In the genomic region with DNA sequence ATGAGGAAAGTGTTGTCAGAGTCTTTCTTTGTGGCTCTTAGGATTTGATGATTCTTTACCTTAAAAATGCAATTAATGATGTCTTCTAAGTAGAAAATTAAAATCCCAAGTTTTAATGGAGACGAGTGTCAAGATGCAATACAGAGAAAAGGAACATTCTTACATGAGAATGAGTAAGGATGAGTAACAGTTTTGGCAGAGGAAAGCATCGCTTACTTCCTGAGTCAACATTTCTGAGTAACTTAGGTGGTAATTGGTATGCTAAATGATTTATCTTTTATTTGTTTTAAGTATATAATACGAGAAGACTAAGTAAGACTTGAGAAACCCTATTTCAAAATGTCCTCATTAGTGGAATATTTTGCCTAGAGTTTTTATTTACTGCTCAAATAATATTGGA, we compare ENCODE assay signal across 12 cellular contexts.
DNase-seq lines count a peak whose midpoint lies in the region; ATAC-seq and TF ChIP-seq lines count a peak whose summit lies in the region.
"Had no signal": no experiment of that assay in that cellular context is flagged by ENCODE, and none has a peak within 500 bp of the region (broad histone marks: within the 10 kb centered on the region; RNA-seq: fewer than 3 reads in every experiment).

No MANE protein-coding gene starts in this region.

- H3K9me2 ChIP-seq in GM23248 (ENCODE audit: insufficient read depth): no peaks in the 10 kb centered on the region

- no peaks in the 10 kb centered on the region for H3K36me3 ChIP-seq in GM23248 (ENCODE audit: low read depth)
- H3K36me3 ChIP-seq: adrenal gland, neural progenitor cell had no signal

- CTCF ChIA-PET in AG04450 (lab: Charles Lee): no interaction called here
- CTCF ChIA-PET in activated CD4-positive, alpha-beta memory T cell treated with anti-CD3 and anti-CD28 coated beads, Interleukin-2, amount 10 ng/mL, durations not matched to agents 7 days and 5 days (lab: Charles Lee): interaction anchor here (1.3 to 8.9 kb wide), 2 partner anchors 17 to 83 kb away, joined by 4 to 147 read pairs; no protein-coding TSS in a partner anchor

- no peak for TF ChIP-seq CTCF in AG04450 (IDR thresholded peaks at IDR 0.05; ENCODE audit: low read depth, low read length)

- no peaks in the 10 kb centered on the region for H3K27me3 ChIP-seq in AG04450 (ENCODE audit: control insufficient read depth, insufficient read depth, low read length)
- H3K27me3 ChIP-seq in GM23248 (replicated peaks; ENCODE audit: insufficient read depth): no peaks in the 10 kb centered on the region
- H3K27me3 ChIP-seq: adrenal gland, heart left ventricle, neural progenitor cell had no signal

- no peaks in the 10 kb centered on the region for H3K27me3 Mint-ChIP-seq in activated CD4-positive, alpha-beta memory T cell treated with anti-CD3 and anti-CD28 coated beads, Interleukin-2, amount 10 ng/mL, durations not matched to agents 7 days and 5 days

- peak; percentile 84 for DNase-seq in AG04450 (ENCODE audit: low read depth, low spot score)
- peak; percentile 94 for DNase-seq in GM23248
- no peak for DNase-seq in activated CD4-positive, alpha-beta memory T cell treated with anti-CD3 and anti-CD28 coated beads, Interleukin-2, amount 10 ng/mL, durations not matched to agents 7 days and 5 days
- DNase-seq in glomerular visceral epithelial cell (ENCODE audit: extremely low spot score): peak; percentile 63
- DNase-seq in NCI-H446 (lab: John Stamatoyannopoulos, UW): no peak
- DNase-seq in HK-2 (ENCODE audit: unreplicated experiment): no peak
- DNase-seq in NCI-H2081 (lab: John Stamatoyannopoulos, UW): no peak
- DNase-seq: adrenal gland, heart left ventricle, NCI-H2029 had no signal

- no peak overlapping the region for H2AFZ ChIP-seq in GM23248
- H2AFZ ChIP-seq: neural progenitor cell had no signal

- H3K79me2 ChIP-seq in GM23248 (ENCODE audit: insufficient read depth): no peaks in the 10 kb centered on the region

- H3F3A ChIP-seq in GM23248 (ENCODE audit: insufficient read depth): peaks cover 28% of the 10 kb centered on the region

- H3K9ac ChIP-seq in GM23248: peak overlapping the region; percentile 56
- H3K9ac ChIP-seq: neural progenitor cell had no signal

- no peaks in the 10 kb centered on the region for H3K9me3 Mint-ChIP-seq in activated CD4-positive, alpha-beta memory T cell treated with anti-CD3 and anti-CD28 coated beads, Interleukin-2, amount 10 ng/mL, durations not matched to agents 7 days and 5 days
- H3K9me3 Mint-ChIP-seq: neural progenitor cell had no signal

- no peaks in the 10 kb centered on the region for H3K9me3 ChIP-seq in AG04450 (ENCODE audit: control insufficient read depth, insufficient read depth, low read length)
- H3K9me3 ChIP-seq in GM23248 (ENCODE audit: low read depth): no peaks in the 10 kb centered on the region
- H3K9me3 ChIP-seq: adrenal gland, heart left ventricle had no signal

- H3K4me1 Mint-ChIP-seq in activated CD4-positive, alpha-beta memory T cell treated with anti-CD3 and anti-CD28 coated beads, Interleukin-2, amount 10 ng/mL, durations not matched to agents 7 days and 5 days: peaks cover 74% of the 10 kb centered on the region
- H3K4me1 Mint-ChIP-seq: neural progenitor cell had no signal

- H3K4me3 ChIP-seq in AG04450 (ENCODE audit: low read depth, low read length) (no peak overlapping the region), GM23248 (peak overlapping the region; percentile 24; the same call in 1 of the 2 replicates)
- H3K4me3 ChIP-seq: adrenal gland, heart left ventricle, neural progenitor cell had no signal

- peaks cover 55% of the 10 kb centered on the region for H3K4me1 ChIP-seq in GM23248 (ENCODE audit: insufficient read depth)
- H3K4me1 ChIP-seq: neural progenitor cell had no signal

- in situ Hi-C loops in GM23248 (cut with MboI): no loop called here

- no peak for ATAC-seq in HG02852 (IDR thresholded peaks at IDR 0.05; ENCODE audit: unreplicated experiment)
- ATAC-seq: heart left ventricle had no signal

- peaks cover 75% of the 10 kb centered on the region for H3K36me3 Mint-ChIP-seq in activated CD4-positive, alpha-beta memory T cell treated with anti-CD3 and anti-CD28 coated beads, Interleukin-2, amount 10 ng/mL, durations not matched to agents 7 days and 5 days (ENCODE audit: low read depth)
- H3K36me3 Mint-ChIP-seq: neural progenitor cell had no signal

- peak overlapping the region; percentile 55 for H3K4me2 ChIP-seq in GM23248 (ENCODE audit: unreplicated experiment)
- H3K4me2 ChIP-seq: neural progenitor cell had no signal

- H3K4me3 Mint-ChIP-seq in activated CD4-positive, alpha-beta memory T cell treated with anti-CD3 and anti-CD28 coated beads, Interleukin-2, amount 10 ng/mL, durations not matched to agents 7 days and 5 days: no peak overlapping the region
- H3K4me3 Mint-ChIP-seq: neural progenitor cell had no signal

- WGBS in GM23248 (ENCODE audit: low coverage in 1 of 2, low lambda C conversion rate in 2 of 2, missing lambda C conversion rate in 2 of 2), 2 experiments: 1 to 3% methylated on average over 3 of the region's 3 CpGs

- POLR2A ChIA-PET in AG04450 (lab: Yijun Ruan, JAX): no interaction called here
- POLR2A ChIA-PET in activated CD4-positive, alpha-beta memory T cell treated with anti-CD3 and anti-CD28 coated beads, Interleukin-2, amount 10 ng/mL, durations not matched to agents 7 days and 5 days (lab: Charles Lee): interaction anchor here (7.2 to 9.8 kb wide), 3 partner anchors 7 to 18 kb away, joined by 76 to 434 read pairs (median 123); no protein-coding TSS in a partner anchor

- H3K27ac Mint-ChIP-seq in activated CD4-positive, alpha-beta memory T cell treated with anti-CD3 and anti-CD28 coated beads, Interleukin-2, amount 10 ng/mL, durations not matched to agents 7 days and 5 days: peak overlapping the region; percentile 75
- H3K27ac Mint-ChIP-seq: neural progenitor cell had no signal

- H3K27ac ChIP-seq in AG04450 (ENCODE audit: low read depth, low read length): no peak overlapping the region
- H3K27ac ChIP-seq in GM23248: peak overlapping the region; percentile 82
- H3K27ac ChIP-seq: adrenal gland, heart left ventricle, neural progenitor cell had no signal

- no peaks in the 10 kb centered on the region for H4K20me1 ChIP-seq in GM23248 (ENCODE audit: insufficient read depth)

Comparison
In these comparisons a context has a peak if more than half of its experiments do, and no peak if none do; other contexts are left out.
1. DNase-seq: peak in AG04450 (single experiment), GM23248 (single experiment) and glomerular visceral epithelial cell (single experiment); none in activated CD4-positive, alpha-beta memory T cell treated with anti-CD3 and anti-CD28 coated beads, Interleukin-2, amount 10 ng/mL, durations not matched to agents 7 days and 5 days (single experiment), NCI-H446 (0 of 2), HK-2 (single experiment) and NCI-H2081 (0 of 2).